16 cellular contexts compared by ENCODE assay signal in genomic region chr15:29952245-29952644, GRCh38.
A peak's percentile ranks its signal among the peaks of the same experiment; 100 is the strongest.
DNase-seq lines count a peak whose midpoint lies in the region; ATAC-seq and TF ChIP-seq lines count a peak whose summit lies in the region.
"Had no signal": no experiment of that assay in that cellular context is flagged by ENCODE, and none has a peak within 500 bp of the region (broad histone marks: within the 10 kb centered on the region; RNA-seq: fewer than 3 reads in every experiment).

No MANE protein-coding gene starts in this region.

- in situ Hi-C loops in brain microvascular endothelial cell (cut with HindIII; ENCODE audit: low pct_ligation_motif_present, low sequenced_read_pairs): no loop called here

- H3K27ac ChIP-seq in caudate nucleus (ENCODE audit: low read depth, low read length) (peak overlapping the region; percentile 78), brain microvascular endothelial cell (no peak overlapping the region)
- H3K27ac ChIP-seq: KMS-11, prostate gland, tibial artery, WERI-Rb-1 had no signal

- H3K4me3 ChIP-seq in brain microvascular endothelial cell (ENCODE audit: low read depth, low read length): no peak overlapping the region
- H3K4me3 ChIP-seq: prostate gland, tibial artery had no signal

- TF ChIP-seq EP300 in Ishikawa (IDR thresholded peaks at IDR 0.05; ENCODE audit: borderline replicate concordance): peak; percentile 77

- no peaks in the 10 kb centered on the region for H3K27me3 ChIP-seq in brain microvascular endothelial cell (replicated peaks)
- H3K27me3 ChIP-seq: tibial artery had no signal

- TF ChIP-seq CTCF in brain microvascular endothelial cell (IDR thresholded peaks at IDR 0.05; ENCODE audit: low read depth, low read length, missing control alignments): no peak

- DNase-seq in NCI-H2171 (lab: John Stamatoyannopoulos, UW) (peak; percentile 44), caudate nucleus (lab: John Stamatoyannopoulos, UW) (peak in 42 of 61 donors; percentile 17 to 78 (median 48)), occipital lobe (lab: John Stamatoyannopoulos, UW) (peak; percentile 70), brain microvascular endothelial cell (no peak), GDM1 (lab: John Stamatoyannopoulos, UW) (no peak)
- DNase-seq: DND-41, left colon, NCI-H1930, PC-3, tibial artery, WERI-Rb-1 had no signal

- ATAC-seq in HG03025 (IDR thresholded peaks at IDR 0.05; ENCODE audit: low FRiP score, unreplicated experiment) (no peak), HG03196 (IDR thresholded peaks at IDR 0.05; ENCODE audit: unreplicated experiment) (no peak)
- ATAC-seq: left colon, PC-3 had no signal

- H3K36me3 ChIP-seq in brain microvascular endothelial cell (replicated peaks): no peaks in the 10 kb centered on the region
- H3K36me3 ChIP-seq: prostate gland, tibial artery, WERI-Rb-1 had no signal

- TF ChIP-seq RAD21 in Ishikawa (IDR thresholded peaks at IDR 0.05; ENCODE audit: low read depth): no peak

TF ChIP-seq in Ishikawa, 13 proteins besides CTCF, POLR2A, EP300 and RAD21:
- TF ChIP-seq TAF1 (IDR thresholded peaks at IDR 0.05; ENCODE audit: low read depth) (no peak), FOXM1 (IDR thresholded peaks at IDR 0.05; ENCODE audit: borderline replicate concordance, low read depth) (peak; percentile 64; the same call in 1 of the 2 replicates), NFIC (IDR thresholded peaks at IDR 0.05) (peak; percentile 97), TEAD4 (IDR thresholded peaks at IDR 0.05) (peak; percentile 71), CEBPB (IDR thresholded peaks at IDR 0.05) (peak; percentile 84), TCF12 (IDR thresholded peaks at IDR 0.05; ENCODE audit: low read depth) (peak; percentile 83)

Comparison
In these comparisons a context has a peak if more than half of its experiments do, and no peak if none do; other contexts are left out.
1. DNase-seq: peak in NCI-H2171 (single experiment), caudate nucleus (42 of 61) and occipital lobe (single experiment); none in brain microvascular endothelial cell (single experiment) and GDM1 (single experiment).